8 cellular contexts compared by ENCODE assay signal in the genomic region with DNA sequence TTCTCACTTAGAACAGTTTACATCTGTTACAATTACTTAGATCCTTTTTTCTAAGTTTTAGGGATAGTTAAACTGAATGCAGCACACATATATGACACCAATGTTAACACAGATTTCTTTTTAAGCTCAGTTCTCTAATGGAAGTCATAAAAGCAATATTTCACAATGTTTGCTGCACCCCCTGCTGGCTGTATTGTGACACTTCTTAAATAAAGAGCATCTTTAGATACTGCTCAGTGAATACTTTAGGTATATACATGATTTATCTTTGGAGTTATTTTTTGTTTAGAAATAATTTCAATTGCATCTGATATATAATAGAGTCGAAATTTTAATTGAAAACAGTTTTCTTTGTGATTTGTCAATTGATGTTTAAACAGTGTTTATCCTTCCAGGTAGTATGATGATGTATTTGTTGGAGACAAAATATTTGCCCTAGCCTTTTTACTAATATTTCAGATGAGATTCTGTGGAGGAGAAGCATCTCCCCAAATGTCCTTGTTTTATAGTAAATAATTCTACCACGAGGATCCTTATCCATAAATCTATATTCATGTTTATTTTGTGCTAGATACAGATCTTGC.
DNase-seq lines count a peak whose midpoint lies in the region; ATAC-seq and TF ChIP-seq lines count a peak whose summit lies in the region.

No MANE protein-coding gene starts in this region.

- no peak overlapping the region for H3K4me3 ChIP-seq in choroid plexus epithelial cell (ENCODE audit: low read depth, low read length)
- no peak overlapping the region for H3K4me3 ChIP-seq in mesenchymal stem cell (ENCODE audit: insufficient read depth in 1 of 2, low read depth in 1 of 2, low read length in 2 of 2)
- no peak overlapping the region for H3K4me3 ChIP-seq in thoracic aorta
- no peak overlapping the region for H3K4me3 ChIP-seq in MG63

- peak overlapping the region; percentile 74 for H3K9ac ChIP-seq in mesenchymal stem cell (ENCODE audit: low read length)

- H3K36me3 ChIP-seq in mesenchymal stem cell (ENCODE audit: control insufficient read depth in 1 of 2, insufficient read depth in 2 of 2, low read depth in 1 of 2, low read length in 2 of 2) (no peaks in the 10 kb centered on the region), thoracic aorta (no peaks in the 10 kb centered on the region), MG63 (no peaks in the 10 kb centered on the region)

- no peak overlapping the region for H2AFZ ChIP-seq in mesenchymal stem cell (ENCODE audit: low read depth, low read length)

- H2AK5ac ChIP-seq in mesenchymal stem cell (ENCODE audit: low read length, severe bottlenecking): no peak overlapping the region

- H2BK15ac ChIP-seq in mesenchymal stem cell (ENCODE audit: low read depth, poor library complexity, severe bottlenecking): no peak overlapping the region

- no peak overlapping the region for H4K8ac ChIP-seq in mesenchymal stem cell (ENCODE audit: low read length)

- no peak overlapping the region for H2BK120ac ChIP-seq in mesenchymal stem cell (ENCODE audit: low read depth, low read length)

- no peak overlapping the region for H3K18ac ChIP-seq in mesenchymal stem cell (ENCODE audit: low read depth in 1 of 2, low read length in 2 of 2)

- no peak overlapping the region for H2BK5ac ChIP-seq in mesenchymal stem cell (ENCODE audit: low read depth, low read length, poor library complexity, severe bottlenecking)

- DNase-seq in EL: peak; percentile 64
- DNase-seq in NCI-H1105 treated with DMSO at 0.1 percent for 48 hours (lab: John Stamatoyannopoulos, UW): peak; percentile 63
- peak in 4 of 5 donors; percentile 16 to 45 (median 34) for DNase-seq in T-helper 1 cell
- peak; percentile 81 for DNase-seq in choroid plexus epithelial cell (ENCODE audit: low read depth)
- peak; percentile 72 for DNase-seq in mesenchymal stem cell
- no peak for DNase-seq in thoracic aorta (ENCODE audit: low spot score)
- no peak for DNase-seq in MG63

- TF ChIP-seq CTCF in choroid plexus epithelial cell (conservative IDR thresholded peaks at IDR 0.05; ENCODE audit: low read depth, low read length) (peak; percentile 63), thoracic aorta (IDR thresholded peaks at IDR 0.05) (peak; percentile 59)

- H3K4me1 ChIP-seq in mesenchymal stem cell (ENCODE audit: control insufficient read depth, insufficient read depth, low read depth, low read length) (no peaks in the 10 kb centered on the region), thoracic aorta (ENCODE audit: control insufficient read depth in 1 of 2, low read depth in 2 of 2) (peaks cover 20 to 52% of the 10 kb centered on the region in 2 donors)

- H2BK12ac ChIP-seq in mesenchymal stem cell (ENCODE audit: low read length in 2 of 2): no peak overlapping the region

- H3K14ac ChIP-seq in mesenchymal stem cell (ENCODE audit: low read length in 2 of 2): no peak overlapping the region

- H3K79me1 ChIP-seq in mesenchymal stem cell (replicated peaks; ENCODE audit: low read length, poor library complexity, severe bottlenecking): peaks cover 5% of the 10 kb centered on the region

- H3K23ac ChIP-seq in mesenchymal stem cell (ENCODE audit: low read length in 2 of 2): no peak overlapping the region

- 0% methylated on average over 1 of the region's 2 CpGs for WGBS in mesenchymal stem cell

- ATAC-seq in GM21529 (IDR thresholded peaks at IDR 0.05; ENCODE audit: unreplicated experiment) (peak; percentile 57), thoracic aorta (ENCODE audit: insufficient number of reproducible peaks, low FRiP score, low read depth) (no peak)

- no peak overlapping the region for H3K27ac ChIP-seq in mesenchymal stem cell (ENCODE audit: low read length, poor library complexity, severe bottlenecking)
- no peak overlapping the region for H3K27ac ChIP-seq in thoracic aorta

- H3K4ac ChIP-seq in mesenchymal stem cell (ENCODE audit: low read depth in 1 of 2, low read length in 2 of 2): no peak overlapping the region

- no peak overlapping the region for H3K4me2 ChIP-seq in mesenchymal stem cell (ENCODE audit: low read length, poor library complexity, severe bottlenecking)

- no peak overlapping the region for H4K91ac ChIP-seq in mesenchymal stem cell (ENCODE audit: low read length)

- H3K9me3 ChIP-seq in mesenchymal stem cell (ENCODE audit: control insufficient read depth, low read length) (no peaks in the 10 kb centered on the region), thoracic aorta (no peaks in the 10 kb centered on the region), MG63 (no peaks in the 10 kb centered on the region)

- no peaks in the 10 kb centered on the region for H3K27me3 ChIP-seq in mesenchymal stem cell (ENCODE audit: control insufficient read depth in 1 of 2, insufficient read depth in 1 of 2, low read length in 2 of 2)
- H3K27me3 ChIP-seq in thoracic aorta (replicated peaks; ENCODE audit: insufficient read depth): no peaks in the 10 kb centered on the region
- no peaks in the 10 kb centered on the region for H3K27me3 ChIP-seq in MG63

Comparison
In these comparisons a context has a peak if more than half of its experiments do, and no peak if none do; other contexts are left out.
1. DNase-seq: peak in EL (single experiment), NCI-H1105 treated with DMSO at 0.1 percent for 48 hours (single experiment), T-helper 1 cell (4 of 5), choroid plexus epithelial cell (single experiment) and mesenchymal stem cell (single experiment); none in thoracic aorta (single experiment) and MG63 (single experiment).